Comparison of ENCODE assay signal across 1 cellular context in the genomic region with DNA sequence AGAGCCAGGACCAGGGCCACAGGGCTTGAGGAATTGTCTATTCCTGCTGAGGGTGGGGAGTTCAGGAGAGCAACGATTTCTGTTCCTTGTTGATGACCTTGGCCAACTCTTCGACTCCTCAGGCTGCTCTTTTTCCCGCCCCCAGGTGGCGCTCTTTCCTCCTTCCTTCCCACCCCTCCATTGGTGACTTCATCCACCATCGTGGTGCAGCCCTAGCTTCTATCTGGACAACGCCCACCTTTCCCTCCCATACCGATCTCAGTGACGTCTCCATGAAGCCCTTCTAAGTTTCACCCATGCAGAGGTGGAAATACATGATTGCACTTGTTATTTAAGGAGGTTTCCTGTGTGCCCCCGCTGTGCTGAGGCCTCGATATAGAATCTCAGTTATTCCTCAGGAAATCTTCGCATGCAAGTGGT.
A peak's percentile ranks its signal among the peaks of the same experiment; 100 is the strongest.
TF ChIP-seq lines count a peak whose summit lies in the region.

No MANE protein-coding gene starts in this region.

TF ChIP-seq in GM12878, 131 proteins besides CTCF, POLR2A, EP300 and RAD21 (continued from another document):
- TF ChIP-seq RUNX3 (IDR thresholded peaks at IDR 0.05; ENCODE audit: low read length) = peak; percentile 68
- peak; percentile 68 to 79; a peak in 3 of 4 replicates for TF ChIP-seq IKZF2 (IDR thresholded peaks at IDR 0.05)
- peak; percentile 12 for TF ChIP-seq SP1 (IDR thresholded peaks at IDR 0.05; ENCODE audit: low read depth, low read length)
- TF ChIP-seq IRF4 (IDR thresholded peaks at IDR 0.05; ENCODE audit: low read depth, low read length) = 0 out of 2 replicates have a peak, but pooled peaks have one; percentile 34
- peak; percentile 72; the same call in 1 of the 2 replicates for TF ChIP-seq HDGF (IDR thresholded peaks at IDR 0.05)
- TF ChIP-seq, protein P1, sequence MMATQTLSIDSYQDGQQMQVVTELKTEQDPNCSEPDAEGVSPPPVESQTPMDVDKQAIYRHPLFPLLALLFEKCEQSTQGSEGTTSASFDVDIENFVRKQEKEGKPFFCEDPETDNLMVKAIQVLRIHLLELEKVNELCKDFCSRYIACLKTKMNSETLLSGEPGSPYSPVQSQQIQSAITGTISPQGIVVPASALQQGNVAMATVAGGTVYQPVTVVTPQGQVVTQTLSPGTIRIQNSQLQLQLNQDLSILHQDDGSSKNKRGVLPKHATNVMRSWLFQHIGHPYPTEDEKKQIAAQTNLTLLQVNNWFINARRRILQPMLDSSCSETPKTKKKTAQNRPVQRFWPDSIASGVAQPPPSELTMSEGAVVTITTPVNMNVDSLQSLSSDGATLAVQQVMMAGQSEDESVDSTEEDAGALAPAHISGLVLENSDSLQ (IDR thresholded peaks at IDR 0.05) = no peak
- TF ChIP-seq ZSCAN29 (IDR thresholded peaks at IDR 0.05) = no peak
- TF ChIP-seq MYC (IDR thresholded peaks at IDR 0.05; ENCODE audit: insufficient read depth, insufficient read length, insufficient replicate concordance, low read length, severe bottlenecking) = no peak
- no peak for TF ChIP-seq CHD1 (IDR thresholded peaks at IDR 0.05; ENCODE audit: low read depth, low read length)
- peak; percentile 76; the same call in 1 of the 2 replicates for TF ChIP-seq PAX5 (IDR thresholded peaks at IDR 0.05; ENCODE audit: borderline replicate concordance, low read depth, low read length)
- TF ChIP-seq, protein P2, sequence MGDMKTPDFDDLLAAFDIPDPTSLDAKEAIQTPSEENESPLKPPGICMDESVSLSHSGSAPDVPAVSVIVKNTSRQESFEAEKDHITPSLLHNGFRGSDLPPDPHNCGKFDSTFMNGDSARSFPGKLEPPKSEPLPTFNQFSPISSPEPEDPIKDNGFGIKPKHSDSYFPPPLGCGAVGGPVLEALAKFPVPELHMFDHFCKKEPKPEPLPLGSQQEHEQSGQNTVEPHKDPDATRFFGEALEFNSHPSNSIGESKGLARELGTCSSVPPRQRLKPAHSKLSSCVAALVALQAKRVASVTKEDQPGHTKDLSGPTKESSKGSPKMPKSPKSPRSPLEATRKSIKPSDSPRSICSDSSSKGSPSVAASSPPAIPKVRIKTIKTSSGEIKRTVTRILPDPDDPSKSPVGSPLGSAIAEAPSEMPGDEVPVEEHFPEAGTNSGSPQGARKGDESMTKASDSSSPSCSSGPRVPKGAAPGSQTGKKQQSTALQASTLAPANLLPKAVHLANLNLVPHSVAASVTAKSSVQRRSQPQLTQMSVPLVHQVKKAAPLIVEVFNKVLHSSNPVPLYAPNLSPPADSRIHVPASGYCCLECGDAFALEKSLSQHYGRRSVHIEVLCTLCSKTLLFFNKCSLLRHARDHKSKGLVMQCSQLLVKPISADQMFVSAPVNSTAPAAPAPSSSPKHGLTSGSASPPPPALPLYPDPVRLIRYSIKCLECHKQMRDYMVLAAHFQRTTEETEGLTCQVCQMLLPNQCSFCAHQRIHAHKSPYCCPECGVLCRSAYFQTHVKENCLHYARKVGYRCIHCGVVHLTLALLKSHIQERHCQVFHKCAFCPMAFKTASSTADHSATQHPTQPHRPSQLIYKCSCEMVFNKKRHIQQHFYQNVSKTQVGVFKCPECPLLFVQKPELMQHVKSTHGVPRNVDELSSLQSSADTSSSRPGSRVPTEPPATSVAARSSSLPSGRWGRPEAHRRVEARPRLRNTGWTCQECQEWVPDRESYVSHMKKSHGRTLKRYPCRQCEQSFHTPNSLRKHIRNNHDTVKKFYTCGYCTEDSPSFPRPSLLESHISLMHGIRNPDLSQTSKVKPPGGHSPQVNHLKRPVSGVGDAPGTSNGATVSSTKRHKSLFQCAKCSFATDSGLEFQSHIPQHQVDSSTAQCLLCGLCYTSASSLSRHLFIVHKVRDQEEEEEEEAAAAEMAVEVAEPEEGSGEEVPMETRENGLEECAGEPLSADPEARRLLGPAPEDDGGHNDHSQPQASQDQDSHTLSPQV (IDR thresholded peaks at IDR 0.05) = no peak
- TF ChIP-seq MEF2B (IDR thresholded peaks at IDR 0.05; ENCODE audit: partially characterized antibody, poor library complexity, severe bottlenecking) = no peak
- TF ChIP-seq NBN (IDR thresholded peaks at IDR 0.05) = peak; percentile 54; the same call in 1 of the 2 replicates
- TF ChIP-seq, protein P3, sequence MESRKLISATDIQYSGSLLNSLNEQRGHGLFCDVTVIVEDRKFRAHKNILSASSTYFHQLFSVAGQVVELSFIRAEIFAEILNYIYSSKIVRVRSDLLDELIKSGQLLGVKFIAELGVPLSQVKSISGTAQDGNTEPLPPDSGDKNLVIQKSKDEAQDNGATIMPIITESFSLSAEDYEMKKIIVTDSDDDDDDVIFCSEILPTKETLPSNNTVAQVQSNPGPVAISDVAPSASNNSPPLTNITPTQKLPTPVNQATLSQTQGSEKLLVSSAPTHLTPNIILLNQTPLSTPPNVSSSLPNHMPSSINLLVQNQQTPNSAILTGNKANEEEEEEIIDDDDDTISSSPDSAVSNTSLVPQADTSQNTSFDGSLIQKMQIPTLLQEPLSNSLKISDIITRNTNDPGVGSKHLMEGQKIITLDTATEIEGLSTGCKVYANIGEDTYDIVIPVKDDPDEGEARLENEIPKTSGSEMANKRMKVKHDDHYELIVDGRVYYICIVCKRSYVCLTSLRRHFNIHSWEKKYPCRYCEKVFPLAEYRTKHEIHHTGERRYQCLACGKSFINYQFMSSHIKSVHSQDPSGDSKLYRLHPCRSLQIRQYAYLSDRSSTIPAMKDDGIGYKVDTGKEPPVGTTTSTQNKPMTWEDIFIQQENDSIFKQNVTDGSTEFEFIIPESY (IDR thresholded peaks at IDR 0.05) = no peak
- TF ChIP-seq CREM (IDR thresholded peaks at IDR 0.05; ENCODE audit: low read depth) = peak; percentile 79
- TF ChIP-seq CREB1 (IDR thresholded peaks at IDR 0.05; ENCODE audit: low read depth) = peak; percentile 57; the same call in 1 of the 2 replicates
- TF ChIP-seq EGR1 (IDR thresholded peaks at IDR 0.05; ENCODE audit: borderline replicate concordance in 1 of 2, low read depth in 2 of 2, low read length in 2 of 2) = peak in 1 of 2 experiments; percentile 83; a peak in 2 of 3 replicates
- peak; percentile 72; the same call in 1 of the 2 replicates for TF ChIP-seq NFIC (IDR thresholded peaks at IDR 0.05; ENCODE audit: low read depth, low read length)
- TF ChIP-seq MXI1 (IDR thresholded peaks at IDR 0.05; ENCODE audit: low read depth, low read length) = no peak
- TF ChIP-seq FOXM1 (IDR thresholded peaks at IDR 0.05; ENCODE audit: low read depth, low read length) = peak; percentile 68; the same call in 1 of the 2 replicates
- no peak for TF ChIP-seq BCL11A (IDR thresholded peaks at IDR 0.05; ENCODE audit: low read depth, low read length)
- peak; percentile 87 for TF ChIP-seq IKZF1 (conservative IDR thresholded peaks at IDR 0.05)
- TF ChIP-seq, protein P4, sequence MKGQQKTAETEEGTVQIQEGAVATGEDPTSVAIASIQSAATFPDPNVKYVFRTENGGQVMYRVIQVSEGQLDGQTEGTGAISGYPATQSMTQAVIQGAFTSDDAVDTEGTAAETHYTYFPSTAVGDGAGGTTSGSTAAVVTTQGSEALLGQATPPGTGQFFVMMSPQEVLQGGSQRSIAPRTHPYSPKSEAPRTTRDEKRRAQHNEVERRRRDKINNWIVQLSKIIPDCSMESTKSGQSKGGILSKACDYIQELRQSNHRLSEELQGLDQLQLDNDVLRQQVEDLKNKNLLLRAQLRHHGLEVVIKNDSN (IDR thresholded peaks at IDR 0.05; ENCODE audit: borderline replicate concordance, extremely low read length, insufficient read depth, low read depth, low read length) = no peak
- TF ChIP-seq GATAD2B (conservative IDR thresholded peaks at IDR 0.05; ENCODE audit: low read depth) = no peak
- TF ChIP-seq DPF2 (IDR thresholded peaks at IDR 0.05) = peak; percentile 44; the same call in 1 of the 2 replicates
- no peak for TF ChIP-seq CBX5 (IDR thresholded peaks at IDR 0.05; ENCODE audit: low read depth)
- TF ChIP-seq, protein P5, sequence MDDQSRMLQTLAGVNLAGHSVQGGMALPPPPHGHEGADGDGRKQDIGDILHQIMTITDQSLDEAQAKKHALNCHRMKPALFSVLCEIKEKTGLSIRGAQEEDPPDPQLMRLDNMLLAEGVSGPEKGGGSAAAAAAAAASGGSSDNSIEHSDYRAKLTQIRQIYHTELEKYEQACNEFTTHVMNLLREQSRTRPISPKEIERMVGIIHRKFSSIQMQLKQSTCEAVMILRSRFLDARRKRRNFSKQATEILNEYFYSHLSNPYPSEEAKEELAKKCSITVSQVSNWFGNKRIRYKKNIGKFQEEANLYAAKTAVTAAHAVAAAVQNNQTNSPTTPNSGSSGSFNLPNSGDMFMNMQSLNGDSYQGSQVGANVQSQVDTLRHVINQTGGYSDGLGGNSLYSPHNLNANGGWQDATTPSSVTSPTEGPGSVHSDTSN (IDR thresholded peaks at IDR 0.05; ENCODE audit: insufficient replicate concordance, low read depth, low read length) = no peak
- TF ChIP-seq, protein P6, sequence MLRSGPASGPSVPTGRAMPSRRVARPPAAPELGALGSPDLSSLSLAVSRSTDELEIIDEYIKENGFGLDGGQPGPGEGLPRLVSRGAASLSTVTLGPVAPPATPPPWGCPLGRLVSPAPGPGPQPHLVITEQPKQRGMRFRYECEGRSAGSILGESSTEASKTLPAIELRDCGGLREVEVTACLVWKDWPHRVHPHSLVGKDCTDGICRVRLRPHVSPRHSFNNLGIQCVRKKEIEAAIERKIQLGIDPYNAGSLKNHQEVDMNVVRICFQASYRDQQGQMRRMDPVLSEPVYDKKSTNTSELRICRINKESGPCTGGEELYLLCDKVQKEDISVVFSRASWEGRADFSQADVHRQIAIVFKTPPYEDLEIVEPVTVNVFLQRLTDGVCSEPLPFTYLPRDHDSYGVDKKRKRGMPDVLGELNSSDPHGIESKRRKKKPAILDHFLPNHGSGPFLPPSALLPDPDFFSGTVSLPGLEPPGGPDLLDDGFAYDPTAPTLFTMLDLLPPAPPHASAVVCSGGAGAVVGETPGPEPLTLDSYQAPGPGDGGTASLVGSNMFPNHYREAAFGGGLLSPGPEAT (IDR thresholded peaks at IDR 0.05; ENCODE audit: low read depth) = peak; percentile 27; the same call in 1 of the 2 replicates
- TF ChIP-seq POLR2AphosphoS5 (IDR thresholded peaks at IDR 0.05; ENCODE audit: low read length) = no peak
- peak; percentile 91 for TF ChIP-seq EED (IDR thresholded peaks at IDR 0.05; ENCODE audit: low read depth)
- TF ChIP-seq PAX8 (IDR thresholded peaks at IDR 0.05) = no peak
- TF ChIP-seq SIX5 (IDR thresholded peaks at IDR 0.05; ENCODE audit: low read depth, low read length, severe bottlenecking) = no peak
- no peak for TF ChIP-seq SREBF1 (IDR thresholded peaks at IDR 0.05; ENCODE audit: low read length)
- TF ChIP-seq STAT1 (conservative IDR thresholded peaks at IDR 0.05) = no peak
- TF ChIP-seq, protein P7, sequence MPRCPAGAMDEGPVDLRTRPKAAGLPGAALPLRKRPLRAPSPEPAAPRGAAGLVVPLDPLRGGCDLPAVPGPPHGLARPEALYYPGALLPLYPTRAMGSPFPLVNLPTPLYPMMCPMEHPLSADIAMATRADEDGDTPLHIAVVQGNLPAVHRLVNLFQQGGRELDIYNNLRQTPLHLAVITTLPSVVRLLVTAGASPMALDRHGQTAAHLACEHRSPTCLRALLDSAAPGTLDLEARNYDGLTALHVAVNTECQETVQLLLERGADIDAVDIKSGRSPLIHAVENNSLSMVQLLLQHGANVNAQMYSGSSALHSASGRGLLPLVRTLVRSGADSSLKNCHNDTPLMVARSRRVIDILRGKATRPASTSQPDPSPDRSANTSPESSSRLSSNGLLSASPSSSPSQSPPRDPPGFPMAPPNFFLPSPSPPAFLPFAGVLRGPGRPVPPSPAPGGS (IDR thresholded peaks at IDR 0.05; ENCODE audit: borderline replicate concordance, insufficient read depth, low read depth, low read length, poor library complexity, severe bottlenecking) = no peak
- no peak for TF ChIP-seq RELA (IDR thresholded peaks at IDR 0.05; ENCODE audit: borderline replicate concordance, partially characterized antibody)
- TF ChIP-seq MEF2A (IDR thresholded peaks at IDR 0.05; ENCODE audit: insufficient read depth, low read depth, low read length) = peak; percentile 60; the same call in 1 of the 2 replicates
- TF ChIP-seq YY1 (IDR thresholded peaks at IDR 0.05; ENCODE audit: low read depth, low read length) = peak; percentile 86
- no peak for TF ChIP-seq IRF3 (IDR thresholded peaks at IDR 0.05)
- no peak for TF ChIP-seq SREBF2 (IDR thresholded peaks at IDR 0.05; ENCODE audit: low read length)
- TF ChIP-seq MTA3 (IDR thresholded peaks at IDR 0.05; ENCODE audit: borderline replicate concordance, low read length) = peak; percentile 22; the same call in 1 of the 2 replicates
- TF ChIP-seq RCOR1 (conservative IDR thresholded peaks at IDR 0.05; ENCODE audit: low read depth, low read length) = no peak
- TF ChIP-seq, protein P8, sequence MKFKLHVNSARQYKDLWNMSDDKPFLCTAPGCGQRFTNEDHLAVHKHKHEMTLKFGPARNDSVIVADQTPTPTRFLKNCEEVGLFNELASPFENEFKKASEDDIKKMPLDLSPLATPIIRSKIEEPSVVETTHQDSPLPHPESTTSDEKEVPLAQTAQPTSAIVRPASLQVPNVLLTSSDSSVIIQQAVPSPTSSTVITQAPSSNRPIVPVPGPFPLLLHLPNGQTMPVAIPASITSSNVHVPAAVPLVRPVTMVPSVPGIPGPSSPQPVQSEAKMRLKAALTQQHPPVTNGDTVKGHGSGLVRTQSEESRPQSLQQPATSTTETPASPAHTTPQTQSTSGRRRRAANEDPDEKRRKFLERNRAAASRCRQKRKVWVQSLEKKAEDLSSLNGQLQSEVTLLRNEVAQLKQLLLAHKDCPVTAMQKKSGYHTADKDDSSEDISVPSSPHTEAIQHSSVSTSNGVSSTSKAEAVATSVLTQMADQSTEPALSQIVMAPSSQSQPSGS (IDR thresholded peaks at IDR 0.05; ENCODE audit: low read length) = peak; percentile 76; the same call in 1 of the 2 replicates
- no peak for TF ChIP-seq BMI1 (IDR thresholded peaks at IDR 0.05; ENCODE audit: borderline replicate concordance)
- peak; percentile 44; the same call in 1 of the 2 replicates for TF ChIP-seq MTA2 (IDR thresholded peaks at IDR 0.05; ENCODE audit: low read depth)
- TF ChIP-seq WRNIP1 (IDR thresholded peaks at IDR 0.05; ENCODE audit: borderline replicate concordance, low read depth, low read length) = no peak
- TF ChIP-seq SMC3 (IDR thresholded peaks at IDR 0.05; ENCODE audit: borderline replicate concordance, low read length) = peak; percentile 69
TF ChIP-seq in GM12878: peak in this region for 27.
